In genomic region chr7:74890158-74891123, GRCh38 we compare ENCODE assay signal across 8 cellular contexts. TPM values are rescaled to one million over a fixed set of nuclear protein-coding genes. Genes with fewer than 3 reads are reported as not detected.
DNase-seq lines count a peak whose midpoint lies in the region; ATAC-seq and TF ChIP-seq lines count a peak whose summit lies in the region.
"Not testable (repeated sequence)": the region's sequence is repeated elsewhere in the genome, so short reads cannot be mapped to it uniquely, and the experiment has no call there.

No MANE protein-coding gene starts in this region.

- POLR2A ChIA-PET in A673 (lab: Charles Lee; ENCODE audit: low non-redundant PET); activated CD4-positive, alpha-beta T cell treated with anti-CD3 and anti-CD28 coated beads, Interleukin-2, amount 10 ng/mL, durations not matched to agents 7 days and 5 days (lab: Charles Lee): not testable (repeated sequence)

- not testable (repeated sequence) for H3K9me3 ChIP-seq in A673 (ENCODE audit: low read depth, low read length, poor library complexity, severe bottlenecking); spleen

- DNase-seq in A673 (ENCODE audit: low spot score) (peak; percentile 62), NCI-H748 treated with DMSO at 0.1 percent for 48 hours (lab: John Stamatoyannopoulos, UW) (peak; percentile 60), kidney tubule cell (ENCODE audit: low spot score) (peak; percentile 69), spleen (peak; percentile 93)
- peak; percentile 84 for DNase-seq in activated CD4-positive, alpha-beta T cell treated with anti-CD3 and anti-CD28 coated beads, Interleukin-2, amount 10 ng/mL, durations not matched to agents 7 days and 5 days
- not testable (repeated sequence) for DNase-seq in chondrocyte (ENCODE audit: low spot score)

- not testable (repeated sequence) for H3K9me3 Mint-ChIP-seq in activated CD4-positive, alpha-beta T cell treated with anti-CD3 and anti-CD28 coated beads, Interleukin-2, amount 10 ng/mL, durations not matched to agents 7 days and 5 days; chondrocyte (ENCODE audit: low read depth)

- TF ChIP-seq CTCF in A673 (conservative IDR thresholded peaks at IDR 0.05; ENCODE audit: low read depth, low read length); chondrocyte (IDR thresholded peaks at IDR 0.05); spleen (IDR thresholded peaks at IDR 0.05 in 8 of 11, conservative IDR thresholded peaks at IDR 0.05 in 3 of 11): not testable (repeated sequence)

- not testable (repeated sequence) for H3K36me3 ChIP-seq in A673 (ENCODE audit: insufficient read depth, low read length, poor library complexity, severe bottlenecking); spleen

- not testable (repeated sequence) for H3K4me1 ChIP-seq in A673 (ENCODE audit: insufficient read depth, low read length, poor library complexity, severe bottlenecking); spleen

- WGBS in spleen, 5 donors = 0 to 2% (median 0%) methylated on average over 16 to 57 of the region's 84 CpGs

- H3K4me3 Mint-ChIP-seq in activated CD4-positive, alpha-beta T cell treated with anti-CD3 and anti-CD28 coated beads, Interleukin-2, amount 10 ng/mL, durations not matched to agents 7 days and 5 days = peak overlapping the region; percentile 82
- peak overlapping the region; percentile 75 for H3K4me3 Mint-ChIP-seq in chondrocyte (ENCODE audit: unreplicated experiment)

- peak; percentile 65 for ATAC-seq in HG03520 (IDR thresholded peaks at IDR 0.05; ENCODE audit: unreplicated experiment)

- H3K4me3 ChIP-seq in A673 (ENCODE audit: low read depth, low read length, poor library complexity, severe bottlenecking) = peak overlapping the region; percentile 40
- peak overlapping the region; percentile 49 to 76 (median 64) for H3K4me3 ChIP-seq in spleen

- intact Hi-C loops in A673 (cut with micrococcal nuclease; ENCODE audit: unreplicated experiment); spleen (cut with DNase I; ENCODE audit: low total_unique reads): not testable (repeated sequence)

- H3K36me3 Mint-ChIP-seq in activated CD4-positive, alpha-beta T cell treated with anti-CD3 and anti-CD28 coated beads, Interleukin-2, amount 10 ng/mL, durations not matched to agents 7 days and 5 days (ENCODE audit: low read depth); chondrocyte (ENCODE audit: low read depth): not testable (repeated sequence)

- not testable (repeated sequence) for H3K27ac ChIP-seq in A673 (ENCODE audit: low read depth, low read length, poor library complexity, severe bottlenecking)
- H3K27ac ChIP-seq in spleen = peak overlapping the region; percentile 73 to 90 (median 86)

- TSS peak; percentile 85 for BruUV-seq in A673 (replicated peaks; lab: Mats Ljungman, UMichigan)

- H3K27me3 ChIP-seq in A673 (replicated peaks; ENCODE audit: insufficient read depth, low read depth, low read length, poor library complexity); spleen (replicated peaks in 1 of 7): not testable (repeated sequence)

- not testable (repeated sequence) for H3K4me1 Mint-ChIP-seq in activated CD4-positive, alpha-beta T cell treated with anti-CD3 and anti-CD28 coated beads, Interleukin-2, amount 10 ng/mL, durations not matched to agents 7 days and 5 days; chondrocyte (ENCODE audit: low read depth)

- CTCF ChIA-PET in A673 (lab: Charles Lee); activated CD4-positive, alpha-beta T cell treated with anti-CD3 and anti-CD28 coated beads, Interleukin-2, amount 10 ng/mL, durations not matched to agents 7 days and 5 days (lab: Charles Lee): not testable (repeated sequence)

- TF ChIP-seq POLR2A in GM19193 (IDR thresholded peaks at IDR 0.05; ENCODE audit: extremely low read depth, insufficient read depth, insufficient read length) = peak; percentile 51
- peak in 1 of 3 donors; percentile 35 for TF ChIP-seq POLR2A in spleen (IDR thresholded peaks at IDR 0.05)

- peak overlapping the region; percentile 97 for H3K27ac Mint-ChIP-seq in activated CD4-positive, alpha-beta T cell treated with anti-CD3 and anti-CD28 coated beads, Interleukin-2, amount 10 ng/mL, durations not matched to agents 7 days and 5 days
- peak overlapping the region; percentile 94 for H3K27ac Mint-ChIP-seq in chondrocyte (ENCODE audit: unreplicated experiment)

- not testable (repeated sequence) for H3K27me3 Mint-ChIP-seq in activated CD4-positive, alpha-beta T cell treated with anti-CD3 and anti-CD28 coated beads, Interleukin-2, amount 10 ng/mL, durations not matched to agents 7 days and 5 days; chondrocyte (ENCODE audit: low read depth)

RNA-seq across cellular contexts. Expression of gene GTF2IRD2, which starts 39.0 kb away (rescaled TPM):
- total RNA-seq in A673 (2021) (8.2 and 8.6 TPM in 2 replicates), chondrocyte (14.5 to 16.2 TPM (median 15.1 TPM) in 3 replicates), spleen (10 to 100 TPM; 17.5 to 31.3 (median 24.2) TPM)
- 10 to 100 TPM in 1 of 2 experiments, 1 to 10 TPM in 1; 9.9 to 13.7 TPM for total RNA-seq in activated CD4-positive, alpha-beta T cell treated with anti-CD3 and anti-CD28 coated beads, Interleukin-2, amount 10 ng/mL, durations not matched to agents 7 days and 5 days
- 10 to 100 TPM; 13.3 to 19.8 (median 14.8) TPM for polyA plus RNA-seq in spleen
